In genomic region chr2:8571792-8572499, GRCh38 we compare ENCODE assay signal across 1 cellular context.
TF ChIP-seq lines count a peak whose summit lies in the region.

No MANE protein-coding gene starts in this region.

TF ChIP-seq in HepG2, 621 proteins besides CTCF, POLR2A, EP300 and RAD21 (continued from another document):
- TF ChIP-seq ZNF280D (CRISPR knock-in tag; IDR thresholded peaks at IDR 0.05): peak; percentile 91; the same call in 1 of the 2 replicates
- TF ChIP-seq AHDC1 (CRISPR knock-in tag; IDR thresholded peaks at IDR 0.05; ENCODE audit: borderline replicate concordance): peak; percentile 38; the same call in 1 of the 2 replicates
- no peak for TF ChIP-seq ZNF546 (CRISPR knock-in tag; conservative IDR thresholded peaks at IDR 0.05)
- TF ChIP-seq, protein P1, sequence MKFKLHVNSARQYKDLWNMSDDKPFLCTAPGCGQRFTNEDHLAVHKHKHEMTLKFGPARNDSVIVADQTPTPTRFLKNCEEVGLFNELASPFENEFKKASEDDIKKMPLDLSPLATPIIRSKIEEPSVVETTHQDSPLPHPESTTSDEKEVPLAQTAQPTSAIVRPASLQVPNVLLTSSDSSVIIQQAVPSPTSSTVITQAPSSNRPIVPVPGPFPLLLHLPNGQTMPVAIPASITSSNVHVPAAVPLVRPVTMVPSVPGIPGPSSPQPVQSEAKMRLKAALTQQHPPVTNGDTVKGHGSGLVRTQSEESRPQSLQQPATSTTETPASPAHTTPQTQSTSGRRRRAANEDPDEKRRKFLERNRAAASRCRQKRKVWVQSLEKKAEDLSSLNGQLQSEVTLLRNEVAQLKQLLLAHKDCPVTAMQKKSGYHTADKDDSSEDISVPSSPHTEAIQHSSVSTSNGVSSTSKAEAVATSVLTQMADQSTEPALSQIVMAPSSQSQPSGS (CRISPR knock-in tag; IDR thresholded peaks at IDR 0.05): no peak
- TF ChIP-seq, protein P2, sequence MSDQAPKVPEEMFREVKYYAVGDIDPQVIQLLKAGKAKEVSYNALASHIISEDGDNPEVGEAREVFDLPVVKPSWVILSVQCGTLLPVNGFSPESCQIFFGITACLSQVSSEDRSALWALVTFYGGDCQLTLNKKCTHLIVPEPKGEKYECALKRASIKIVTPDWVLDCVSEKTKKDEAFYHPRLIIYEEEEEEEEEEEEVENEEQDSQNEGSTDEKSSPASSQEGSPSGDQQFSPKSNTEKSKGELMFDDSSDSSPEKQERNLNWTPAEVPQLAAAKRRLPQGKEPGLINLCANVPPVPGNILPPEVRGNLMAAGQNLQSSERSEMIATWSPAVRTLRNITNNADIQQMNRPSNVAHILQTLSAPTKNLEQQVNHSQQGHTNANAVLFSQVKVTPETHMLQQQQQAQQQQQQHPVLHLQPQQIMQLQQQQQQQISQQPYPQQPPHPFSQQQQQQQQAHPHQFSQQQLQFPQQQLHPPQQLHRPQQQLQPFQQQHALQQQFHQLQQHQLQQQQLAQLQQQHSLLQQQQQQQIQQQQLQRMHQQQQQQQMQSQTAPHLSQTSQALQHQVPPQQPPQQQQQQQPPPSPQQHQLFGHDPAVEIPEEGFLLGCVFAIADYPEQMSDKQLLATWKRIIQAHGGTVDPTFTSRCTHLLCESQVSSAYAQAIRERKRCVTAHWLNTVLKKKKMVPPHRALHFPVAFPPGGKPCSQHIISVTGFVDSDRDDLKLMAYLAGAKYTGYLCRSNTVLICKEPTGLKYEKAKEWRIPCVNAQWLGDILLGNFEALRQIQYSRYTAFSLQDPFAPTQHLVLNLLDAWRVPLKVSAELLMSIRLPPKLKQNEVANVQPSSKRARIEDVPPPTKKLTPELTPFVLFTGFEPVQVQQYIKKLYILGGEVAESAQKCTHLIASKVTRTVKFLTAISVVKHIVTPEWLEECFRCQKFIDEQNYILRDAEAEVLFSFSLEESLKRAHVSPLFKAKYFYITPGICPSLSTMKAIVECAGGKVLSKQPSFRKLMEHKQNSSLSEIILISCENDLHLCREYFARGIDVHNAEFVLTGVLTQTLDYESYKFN (CRISPR knock-in tag; conservative IDR thresholded peaks at IDR 0.05): peak; percentile 81
- TF ChIP-seq TBL1XR1 (IDR thresholded peaks at IDR 0.05; ENCODE audit: borderline replicate concordance, low read length, partially characterized antibody): peak; percentile 75
- TF ChIP-seq BORCS8-MEF2B (CRISPR knock-in tag; IDR thresholded peaks at IDR 0.05): peak; percentile 31; the same call in 1 of the 2 replicates
- peak; percentile 57 for TF ChIP-seq TBX2 (CRISPR knock-in tag; IDR thresholded peaks at IDR 0.05; ENCODE audit: borderline replicate concordance)
- peak; percentile 17; the same call in 1 of the 2 replicates for TF ChIP-seq TCF7 (IDR thresholded peaks at IDR 0.05; ENCODE audit: low read depth)
- no peak for TF ChIP-seq NONO (IDR thresholded peaks at IDR 0.05)
- peak; percentile 71 for TF ChIP-seq NONO (CRISPR knock-in tag; conservative IDR thresholded peaks at IDR 0.05)
- TF ChIP-seq, protein P3, sequence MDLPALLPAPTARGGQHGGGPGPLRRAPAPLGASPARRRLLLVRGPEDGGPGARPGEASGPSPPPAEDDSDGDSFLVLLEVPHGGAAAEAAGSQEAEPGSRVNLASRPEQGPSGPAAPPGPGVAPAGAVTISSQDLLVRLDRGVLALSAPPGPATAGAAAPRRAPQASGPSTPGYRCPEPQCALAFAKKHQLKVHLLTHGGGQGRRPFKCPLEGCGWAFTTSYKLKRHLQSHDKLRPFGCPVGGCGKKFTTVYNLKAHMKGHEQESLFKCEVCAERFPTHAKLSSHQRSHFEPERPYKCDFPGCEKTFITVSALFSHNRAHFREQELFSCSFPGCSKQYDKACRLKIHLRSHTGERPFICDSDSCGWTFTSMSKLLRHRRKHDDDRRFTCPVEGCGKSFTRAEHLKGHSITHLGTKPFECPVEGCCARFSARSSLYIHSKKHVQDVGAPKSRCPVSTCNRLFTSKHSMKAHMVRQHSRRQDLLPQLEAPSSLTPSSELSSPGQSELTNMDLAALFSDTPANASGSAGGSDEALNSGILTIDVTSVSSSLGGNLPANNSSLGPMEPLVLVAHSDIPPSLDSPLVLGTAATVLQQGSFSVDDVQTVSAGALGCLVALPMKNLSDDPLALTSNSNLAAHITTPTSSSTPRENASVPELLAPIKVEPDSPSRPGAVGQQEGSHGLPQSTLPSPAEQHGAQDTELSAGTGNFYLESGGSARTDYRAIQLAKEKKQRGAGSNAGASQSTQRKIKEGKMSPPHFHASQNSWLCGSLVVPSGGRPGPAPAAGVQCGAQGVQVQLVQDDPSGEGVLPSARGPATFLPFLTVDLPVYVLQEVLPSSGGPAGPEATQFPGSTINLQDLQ (CRISPR knock-in tag; IDR thresholded peaks at IDR 0.05): no peak
- TF ChIP-seq, protein P4, sequence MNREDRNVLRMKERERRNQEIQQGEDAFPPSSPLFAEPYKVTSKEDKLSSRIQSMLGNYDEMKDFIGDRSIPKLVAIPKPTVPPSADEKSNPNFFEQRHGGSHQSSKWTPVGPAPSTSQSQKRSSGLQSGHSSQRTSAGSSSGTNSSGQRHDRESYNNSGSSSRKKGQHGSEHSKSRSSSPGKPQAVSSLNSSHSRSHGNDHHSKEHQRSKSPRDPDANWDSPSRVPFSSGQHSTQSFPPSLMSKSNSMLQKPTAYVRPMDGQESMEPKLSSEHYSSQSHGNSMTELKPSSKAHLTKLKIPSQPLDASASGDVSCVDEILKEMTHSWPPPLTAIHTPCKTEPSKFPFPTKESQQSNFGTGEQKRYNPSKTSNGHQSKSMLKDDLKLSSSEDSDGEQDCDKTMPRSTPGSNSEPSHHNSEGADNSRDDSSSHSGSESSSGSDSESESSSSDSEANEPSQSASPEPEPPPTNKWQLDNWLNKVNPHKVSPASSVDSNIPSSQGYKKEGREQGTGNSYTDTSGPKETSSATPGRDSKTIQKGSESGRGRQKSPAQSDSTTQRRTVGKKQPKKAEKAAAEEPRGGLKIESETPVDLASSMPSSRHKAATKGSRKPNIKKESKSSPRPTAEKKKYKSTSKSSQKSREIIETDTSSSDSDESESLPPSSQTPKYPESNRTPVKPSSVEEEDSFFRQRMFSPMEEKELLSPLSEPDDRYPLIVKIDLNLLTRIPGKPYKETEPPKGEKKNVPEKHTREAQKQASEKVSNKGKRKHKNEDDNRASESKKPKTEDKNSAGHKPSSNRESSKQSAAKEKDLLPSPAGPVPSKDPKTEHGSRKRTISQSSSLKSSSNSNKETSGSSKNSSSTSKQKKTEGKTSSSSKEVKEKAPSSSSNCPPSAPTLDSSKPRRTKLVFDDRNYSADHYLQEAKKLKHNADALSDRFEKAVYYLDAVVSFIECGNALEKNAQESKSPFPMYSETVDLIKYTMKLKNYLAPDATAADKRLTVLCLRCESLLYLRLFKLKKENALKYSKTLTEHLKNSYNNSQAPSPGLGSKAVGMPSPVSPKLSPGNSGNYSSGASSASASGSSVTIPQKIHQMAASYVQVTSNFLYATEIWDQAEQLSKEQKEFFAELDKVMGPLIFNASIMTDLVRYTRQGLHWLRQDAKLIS (CRISPR knock-in tag; IDR thresholded peaks at IDR 0.05): no peak
- 0 out of 2 replicates have a peak, but pooled peaks have one; percentile 26 for TF ChIP-seq ZBTB34 (CRISPR knock-in tag; IDR thresholded peaks at IDR 0.05)
- no peak for TF ChIP-seq TP53 (CRISPR knock-in tag; conservative IDR thresholded peaks at IDR 0.05)
- peak; percentile 25 for TF ChIP-seq CBX1 (IDR thresholded peaks at IDR 0.05; ENCODE audit: low read depth)
- no peak for TF ChIP-seq GABPA (IDR thresholded peaks at IDR 0.05; ENCODE audit: low read depth, low read length)
- 0 out of 2 replicates have a peak, but pooled peaks have one; percentile 22 for TF ChIP-seq GABPA (CRISPR knock-in tag; IDR thresholded peaks at IDR 0.05; ENCODE audit: low read depth)
- peak; percentile 42; the same call in 1 of the 2 replicates for TF ChIP-seq POGZ (CRISPR knock-in tag; IDR thresholded peaks at IDR 0.05)
- TF ChIP-seq HMG20A (CRISPR knock-in tag; IDR thresholded peaks at IDR 0.05; ENCODE audit: borderline replicate concordance): peak; percentile 49; the same call in 1 of the 2 replicates
- TF ChIP-seq ZNF564 (CRISPR knock-in tag; IDR thresholded peaks at IDR 0.05): 0 out of 2 replicates have a peak, but pooled peaks have one; percentile 9
- 0 out of 2 replicates have a peak, but pooled peaks have one; percentile 48 for TF ChIP-seq FOXP4 (CRISPR knock-in tag; IDR thresholded peaks at IDR 0.05)
- peak; percentile 54 for TF ChIP-seq ZNF501 (CRISPR knock-in tag; IDR thresholded peaks at IDR 0.05)
- TF ChIP-seq FOXA1 (IDR thresholded peaks at IDR 0.05): no peak
- TF ChIP-seq FOXA1 (CRISPR knock-in tag; IDR thresholded peaks at IDR 0.05): peak; percentile 65
